ENCODE assay signal across 19 cellular contexts in genomic region chr16:46730801-46731690, GRCh38. TPM values are rescaled to one million over a fixed set of nuclear protein-coding genes. Genes with fewer than 3 reads are reported as not detected.
A peak's percentile ranks its signal among the peaks of the same experiment; 100 is the strongest.
DNase-seq lines count a peak whose midpoint lies in the region; ATAC-seq and TF ChIP-seq lines count a peak whose summit lies in the region.
"Had no signal": no experiment of that assay in that cellular context is flagged by ENCODE, and none has a peak within 500 bp of the region (broad histone marks: within the 10 kb centered on the region; RNA-seq: fewer than 3 reads in every experiment).

No MANE protein-coding gene starts in this region.

- H3K4me1 Mint-ChIP-seq in neural progenitor cell (no peaks in the 10 kb centered on the region), endothelial cell (ENCODE audit: unreplicated experiment) (no peaks in the 10 kb centered on the region)
- no peaks in the 10 kb centered on the region for H3K4me1 Mint-ChIP-seq in CD8-positive, alpha-beta T cell (ENCODE audit: low read depth)

- H3K9me3 Mint-ChIP-seq in neural progenitor cell, result peaks cover under 1% of the 10 kb centered on the region
- H3K9me3 Mint-ChIP-seq in endothelial cell (ENCODE audit: unreplicated experiment), result no peaks in the 10 kb centered on the region
- no peaks in the 10 kb centered on the region for H3K9me3 Mint-ChIP-seq in CD8-positive, alpha-beta T cell

- intact Hi-C loops in Right ventricle myocardium superior (cut with DNase I) (loop anchor here (5.0 kb wide), 1 partner anchor 71 kb away; no protein-coding TSS in a partner anchor), Right ventricle myocardium inferior (cut with DNase I) (no loop called here), left cardiac atrium (cut with DNase I) (no loop called here)
- intact Hi-C loops in CD8-positive, alpha-beta T cell (cut with DNase I, micrococcal nuclease), result no loop called here

- H4K20me1 ChIP-seq in neural progenitor cell (ENCODE audit: low read depth), result no peaks in the 10 kb centered on the region
- H4K20me1 ChIP-seq: BLaER1 treated with 17β-estradiol and CSF1 and Interleukin-3, amounts not matched to agents 10 nM and 100 nM had no signal

- H3K4me1 ChIP-seq in neural progenitor cell, result no peaks in the 10 kb centered on the region
- no peaks in the 10 kb centered on the region for H3K4me1 ChIP-seq in CD8-positive, alpha-beta T cell (ENCODE audit: insufficient read depth, low read length)

- H3K9ac ChIP-seq in neural progenitor cell, result no peak overlapping the region
- H3K9ac ChIP-seq: BLaER1 treated with 17β-estradiol and CSF1 and Interleukin-3, amounts not matched to agents 10 nM and 100 nM had no signal

- TF ChIP-seq CTCF in neural progenitor cell (IDR thresholded peaks at IDR 0.05) (no peak), endothelial cell (IDR thresholded peaks at IDR 0.05; ENCODE audit: unreplicated experiment) (no peak)
- no peak for TF ChIP-seq CTCF in CD8-positive, alpha-beta T cell (IDR thresholded peaks at IDR 0.05)

- H3K27ac Mint-ChIP-seq in neural progenitor cell (no peak overlapping the region), endothelial cell (ENCODE audit: unreplicated experiment) (no peak overlapping the region)
- H3K27ac Mint-ChIP-seq in CD8-positive, alpha-beta T cell, result no peak overlapping the region

- H3K4me3 Mint-ChIP-seq in neural progenitor cell (peak overlapping the region; percentile 42), endothelial cell (ENCODE audit: unreplicated experiment) (no peak overlapping the region)
- no peak overlapping the region for H3K4me3 Mint-ChIP-seq in CD8-positive, alpha-beta T cell

- H3K27me3 ChIP-seq in neural progenitor cell, result no peaks in the 10 kb centered on the region
- H3K27me3 ChIP-seq in CD8-positive, alpha-beta T cell (ENCODE audit: insufficient read depth, low read length), result no peaks in the 10 kb centered on the region
- H3K27me3 ChIP-seq: BLaER1 treated with 17β-estradiol and CSF1 and Interleukin-3, amounts not matched to agents 10 nM and 100 nM had no signal

- CTCF ChIA-PET in CD8-positive, alpha-beta T cell (lab: Charles Lee), result no interaction called here

- H3K27ac ChIP-seq in neural progenitor cell, result no peak overlapping the region
- no peak overlapping the region for H3K27ac ChIP-seq in CD8-positive, alpha-beta T cell (ENCODE audit: low read depth, low read length)
- H3K27ac ChIP-seq: BLaER1 treated with 17β-estradiol and CSF1 and Interleukin-3, amounts not matched to agents 10 nM and 100 nM; RWPE1 had no signal

- H3K79me2 ChIP-seq in neural progenitor cell (ENCODE audit: low read depth), result no peaks in the 10 kb centered on the region

- H3K4me3 ChIP-seq in neural progenitor cell, result no peak overlapping the region
- H3K4me3 ChIP-seq in CD8-positive, alpha-beta T cell (ENCODE audit: low read depth, low read length), result no peak overlapping the region
- H3K4me3 ChIP-seq: BLaER1 treated with 17β-estradiol and CSF1 and Interleukin-3, amounts not matched to agents 10 nM and 100 nM; MG63 had no signal

- no peaks in the 10 kb centered on the region for H3K9me3 ChIP-seq in neural progenitor cell (ENCODE audit: low read depth)
- no peaks in the 10 kb centered on the region for H3K9me3 ChIP-seq in CD8-positive, alpha-beta T cell (ENCODE audit: low read length)
- H3K9me3 ChIP-seq: MG63 had no signal

- H3K36me3 ChIP-seq in neural progenitor cell, result no peaks in the 10 kb centered on the region
- H3K36me3 ChIP-seq in CD8-positive, alpha-beta T cell (ENCODE audit: insufficient read depth, low read length), result no peaks in the 10 kb centered on the region
- H3K36me3 ChIP-seq: BLaER1 treated with 17β-estradiol and CSF1 and Interleukin-3, amounts not matched to agents 10 nM and 100 nM; MG63 had no signal

- peak; percentile 25 for ATAC-seq in Right ventricle myocardium superior (ENCODE audit: poor library complexity)
- no peak for ATAC-seq in Right ventricle myocardium inferior
- ATAC-seq in left cardiac atrium, result peak; percentile 40 to 75
- no peak for ATAC-seq in CD8-positive, alpha-beta T cell
- ATAC-seq: PC-3 had no signal

- POLR2A ChIA-PET in CD8-positive, alpha-beta T cell (lab: Charles Lee), result no interaction called here

- no peak overlapping the region for H2AFZ ChIP-seq in neural progenitor cell (replicated peaks)

- no peak overlapping the region for H3K4me2 ChIP-seq in neural progenitor cell

- DNase-seq in Right ventricle myocardium superior (no peak), Right ventricle myocardium inferior (ENCODE audit: missing footprints) (no peak), left cardiac atrium (no peak), neural progenitor cell (ENCODE audit: low spot score) (no peak), endothelial cell (ENCODE audit: low spot score) (no peak), UCSD-AML1 (lab: John Stamatoyannopoulos, UW; ENCODE audit: unreplicated experiment) (no peak)
- DNase-seq in activated naive CD4-positive, alpha-beta T cell treated with anti-CD3 and anti-CD28 coated beads, Interleukin-2, amount 50 U/mL, for 16 hours, result no peak
- DNase-seq in CD8-positive, alpha-beta T cell, result no peak
- DNase-seq: EL, Karpas-422, MG63, NCI-H1092, NCI-H146, NCI-H2081, NCI-H510A, NCI-H774, PC-3 had no signal

- H3K36me3 Mint-ChIP-seq in neural progenitor cell (no peaks in the 10 kb centered on the region), endothelial cell (ENCODE audit: low read depth, unreplicated experiment) (no peaks in the 10 kb centered on the region)
- H3K36me3 Mint-ChIP-seq in CD8-positive, alpha-beta T cell, result no peaks in the 10 kb centered on the region

- H3F3A ChIP-seq in neural progenitor cell (ENCODE audit: low read depth), result no peaks in the 10 kb centered on the region

- peaks cover 3% of the 10 kb centered on the region for H3K27me3 Mint-ChIP-seq in neural progenitor cell (ENCODE audit: insufficient read depth, low read depth)
- peaks cover 5% of the 10 kb centered on the region for H3K27me3 Mint-ChIP-seq in endothelial cell (ENCODE audit: unreplicated experiment)
- H3K27me3 Mint-ChIP-seq in CD8-positive, alpha-beta T cell (ENCODE audit: low read depth), result no peaks in the 10 kb centered on the region

RNA-seq across cellular contexts. Expression of gene MYLK3, which starts 17.1 kb away (rescaled TPM):
- total RNA-seq in Right ventricle myocardium superior, result 304 TPM
- 261 TPM for total RNA-seq in Right ventricle myocardium inferior
- total RNA-seq in left cardiac atrium, result 100 to 1,000 TPM; 230 to 333 TPM
- total RNA-seq in neural progenitor cell (ENCODE audit: low replicate concordance), result 0.28 and 1.6 TPM in 2 replicates
- 0.95 TPM for total RNA-seq in endothelial cell (ENCODE audit: unreplicated experiment)
- total RNA-seq in CD8-positive, alpha-beta T cell, result not detected

RNA-seq across cellular contexts. Expression of gene ORC6, which starts 41.6 kb away (rescaled TPM):
- total RNA-seq in Right ventricle myocardium superior (1.9 TPM), Right ventricle myocardium inferior (2.5 TPM), left cardiac atrium (1 to 10 TPM; 2.0 to 2.1 TPM), neural progenitor cell (ENCODE audit: low replicate concordance) (95.3 and 122 TPM in 2 replicates), endothelial cell (ENCODE audit: unreplicated experiment) (22.4 TPM)
- 1 to 10 TPM; 4.7 to 5.7 TPM for total RNA-seq in CD8-positive, alpha-beta T cell

RNA-seq across cellular contexts. Expression of gene VPS35, which starts 42.1 kb away (rescaled TPM):
- total RNA-seq in Right ventricle myocardium superior (89.0 TPM), Right ventricle myocardium inferior (86.9 TPM), left cardiac atrium (10 to 100 TPM; 68.0 to 74.0 TPM), neural progenitor cell (ENCODE audit: low replicate concordance) (89.7 and 115 TPM in 2 replicates), endothelial cell (ENCODE audit: unreplicated experiment) (78.4 TPM)
- total RNA-seq in CD8-positive, alpha-beta T cell, result 10 to 100 TPM; 30.1 to 32.1 TPM

Comparison
In these comparisons a context has a peak if more than half of its experiments do, and no peak if none do; other contexts are left out.
1. ATAC-seq: peak in Right ventricle myocardium superior (single experiment) and left cardiac atrium (2 of 2); none in Right ventricle myocardium inferior (single experiment) and CD8-positive, alpha-beta T cell (single experiment).
2. RNA of gene MYLK3, which starts 17.1 kb away (total RNA-seq): 230 to 333 TPM in left cardiac atrium, 304 TPM in Right ventricle myocardium superior (single experiment) and 261 TPM in Right ventricle myocardium inferior (single experiment); 0.28 to 1.6 TPM in neural progenitor cell, 0.95 TPM in endothelial cell (single experiment) and not detected in CD8-positive, alpha-beta T cell; every median in the first group is over 10 times any median in the second.